8 cellular contexts compared by ENCODE assay signal in the genomic region with DNA sequence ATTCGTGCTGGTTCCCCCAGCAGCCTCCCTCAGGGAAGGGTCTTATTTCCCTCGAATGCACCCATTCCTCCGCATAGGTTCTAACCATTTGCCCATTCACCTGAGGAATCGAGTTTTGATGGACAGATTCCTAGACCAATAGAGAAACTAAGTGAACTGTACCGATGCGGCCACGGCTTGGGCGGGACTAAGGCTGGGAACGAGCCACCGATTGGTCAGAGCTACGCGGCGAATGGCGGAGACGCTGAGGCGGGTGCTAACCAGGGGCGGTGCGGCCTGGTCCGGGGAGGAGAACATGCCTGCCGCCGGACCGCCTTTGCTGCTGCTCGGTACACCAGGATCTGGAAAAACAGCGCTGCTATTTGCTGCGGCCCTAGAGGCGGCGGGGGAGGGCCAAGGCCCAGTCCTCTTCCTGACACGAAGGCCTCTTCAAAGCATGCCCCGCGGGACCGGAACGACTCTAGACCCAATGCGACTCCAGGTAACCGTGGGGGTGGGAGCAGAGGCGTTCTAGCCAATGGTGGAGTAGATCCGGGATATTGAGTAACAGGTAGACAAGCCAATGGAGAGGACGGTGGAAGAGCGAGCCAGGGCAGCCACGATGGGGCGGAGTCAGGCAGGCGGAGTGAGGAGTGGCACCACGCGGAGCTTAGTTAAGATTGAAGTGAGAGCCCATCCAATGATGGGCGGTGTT. TPM values are rescaled to one million over a fixed set of nuclear protein-coding genes. Genes with fewer than 3 reads are reported as not detected.
A peak's percentile ranks its signal among the peaks of the same experiment; 100 is the strongest.
DNase-seq lines count a peak whose midpoint lies in the region; ATAC-seq and TF ChIP-seq lines count a peak whose summit lies in the region.

A gene with protein sequence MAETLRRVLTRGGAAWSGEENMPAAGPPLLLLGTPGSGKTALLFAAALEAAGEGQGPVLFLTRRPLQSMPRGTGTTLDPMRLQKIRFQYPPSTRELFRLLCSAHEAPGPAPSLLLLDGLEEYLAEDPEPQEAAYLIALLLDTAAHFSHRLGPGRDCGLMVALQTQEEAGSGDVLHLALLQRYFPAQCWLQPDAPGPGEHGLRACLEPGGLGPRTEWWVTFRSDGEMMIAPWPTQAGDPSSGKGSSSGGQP (plus strand): TSS at position 218 of the 694 bp plus-strand sequence. CDS start 15 bp downstream, at position 233.

- POLR2A ChIA-PET in BJ (lab: Charles Lee) = interaction anchor here (0.6 to 1.1 kb wide), 2 partner anchors 184 to 1572 kb away, joined by 3 read pairs; a partner anchor contains a TSS

- H3K4me1 ChIP-seq in colonic mucosa = peaks cover 6% of the 10 kb centered on the region

- TF ChIP-seq CTCF in BJ (IDR thresholded peaks at IDR 0.05; ENCODE audit: insufficient read depth, low read depth, low read length) (no peak), colonic mucosa (IDR thresholded peaks at IDR 0.05) (no peak)

- H3K9ac ChIP-seq in colonic mucosa (ENCODE audit: low read depth in 2 of 2, low read length in 2 of 2) = peak within 1 kb of the TSS; percentile 73 to 95

- intact Hi-C loops in colonic mucosa (cut with DNase I) = no loop called here

- H3K27ac ChIP-seq in colonic mucosa = peak within 1 kb of the TSS; percentile 95
- peak within 1 kb of the TSS; percentile 93 for H3K27ac ChIP-seq in layer of hippocampus (ENCODE audit: low read depth, low read length)

- DNase-seq in BJ (ENCODE audit: low read depth) = peak; percentile 98
- DNase-seq in GM19240 (ENCODE audit: insufficient read length, low spot score) = peak; percentile 95
- peak; percentile 99 for DNase-seq in NCI-H510A treated with DMSO at 0.1 percent for 48 hours (lab: John Stamatoyannopoulos, UW)
- peak; percentile 95 to 97 for DNase-seq in activated CD4-positive, alpha-beta T cell treated with anti-CD3 and anti-CD28 coated beads for 4 hours
- peak; percentile 98 for DNase-seq in colonic mucosa
- peak; percentile 85 to 94 (median 92) for DNase-seq in stimulated activated CD4-positive, alpha-beta T cell treated with anti-CD3 and anti-CD28 coated beads, Interleukin-1b, Interleukin-23, amount 100 ng/mL, for 24 hours (ENCODE audit: low read depth in 4 of 4, low spot score in 1 of 4)

- CTCF ChIA-PET in BJ (lab: Yijun Ruan, JAX) = interaction anchor here (0.8 to 2.8 kb wide), 4 partner anchors 9 to 108 kb away, joined by 4 to 19 read pairs (median 10); a partner anchor contains a TSS

- no peaks in the 10 kb centered on the region for H3K27me3 ChIP-seq in BJ (ENCODE audit: control insufficient read depth, insufficient read depth, low read length)
- no peaks in the 10 kb centered on the region for H3K27me3 ChIP-seq in colonic mucosa
- H3K27me3 ChIP-seq in layer of hippocampus (ENCODE audit: control insufficient read depth, insufficient read depth, low read length) = no peaks in the 10 kb centered on the region

- H3K36me3 ChIP-seq in BJ (ENCODE audit: control insufficient read depth, insufficient read depth, low read length) = no peaks in the 10 kb centered on the region
- no peaks in the 10 kb centered on the region for H3K36me3 ChIP-seq in colonic mucosa

- no peaks in the 10 kb centered on the region for H3K9me3 ChIP-seq in colonic mucosa

- peak; percentile 83 for ATAC-seq in HG03442 (IDR thresholded peaks at IDR 0.05; ENCODE audit: unreplicated experiment)

- peak within 1 kb of the TSS; percentile 63 for H3K4me3 ChIP-seq in BJ (ENCODE audit: low read depth, low read length)
- peak within 1 kb of the TSS; percentile 61 for H3K4me3 ChIP-seq in colonic mucosa

RNA-seq across cellular contexts. Expression of the gene that starts here (rescaled TPM):
- polyA plus RNA-seq in BJ (2011; rRNA removed) = 1.0 TPM in 2 replicates
- polyA minus RNA-seq in BJ (2011; rRNA and poly(A)+ RNA removed) = 0.14 and 0.57 TPM in 2 replicates
- 1 to 10 TPM; 3.0 to 4.6 TPM for total RNA-seq in colonic mucosa

Comparison
In these comparisons a context has a peak if more than half of its experiments do, and no peak if none do; other contexts are left out.
1. Peak in every context shown above with its lines: DNase-seq, ATAC-seq, H3K4me3 ChIP-seq and H3K27ac ChIP-seq.